Comparison of ENCODE assay signal across 24 cellular contexts in genomic region chr10:129863231-129863663, GRCh38.
A peak's percentile ranks its signal among the peaks of the same experiment; 100 is the strongest.
DNase-seq lines count a peak whose midpoint lies in the region; ATAC-seq and TF ChIP-seq lines count a peak whose summit lies in the region.
"Had no signal": no experiment of that assay in that cellular context is flagged by ENCODE, and none has a peak within 500 bp of the region (broad histone marks: within the 10 kb centered on the region; RNA-seq: fewer than 3 reads in every experiment).

No MANE protein-coding gene starts in this region.

- no peaks in the 10 kb centered on the region for H3K36me3 Mint-ChIP-seq in neural crest cell (ENCODE audit: low read depth)

- H3K4me1 ChIP-seq in trophoblast cell (ENCODE audit: control insufficient read depth in 1 of 2, insufficient read depth in 2 of 2, low read length in 2 of 2): peaks cover 0 to 3% of the 10 kb centered on the region in 2 experiments
- H3K4me1 ChIP-seq: HAP-1, Peyer's patch, transverse colon had no signal

- no peaks in the 10 kb centered on the region for H3K9me3 ChIP-seq in trophoblast cell (ENCODE audit: insufficient read depth, low read depth, low read length)
- H3K9me3 ChIP-seq: HAP-1, Peyer's patch, transverse colon had no signal

- no peaks in the 10 kb centered on the region for H3K79me1 ChIP-seq in trophoblast cell (ENCODE audit: low read length)

- no peak overlapping the region for H2BK5ac ChIP-seq in trophoblast cell (ENCODE audit: low read depth, low read length, poor library complexity)

- peaks cover 37% of the 10 kb centered on the region for H3K4me1 Mint-ChIP-seq in neural crest cell

- intact Hi-C loops in left colon (cut with DNase I, micrococcal nuclease): no loop called here

- no peak overlapping the region for H4K91ac ChIP-seq in trophoblast cell (ENCODE audit: low read depth, low read length)

- DNase-seq in COLO829 (ENCODE audit: low spot score): peak; percentile 70
- DNase-seq in NCI-H1436 (lab: John Stamatoyannopoulos, UW): peak; percentile 67
- DNase-seq in foreskin melanocyte: peak; percentile 61
- DNase-seq in neural crest cell (ENCODE audit: low read depth, low spot score): no peak
- DNase-seq in trophoblast cell: no peak
- no peak for DNase-seq in left colon
- DNase-seq: activated CD4-positive, alpha-beta T cell treated with anti-CD3 and anti-CD28 coated beads, Interleukin-2, amount 50 U/mL, for 48 hours; activated CD8-positive, alpha-beta memory T cell treated with anti-CD3 and anti-CD28 coated beads, Interleukin-2, amount 50 U/mL, for 4 hours; activated naive CD4-positive, alpha-beta T cell treated with anti-CD3 and anti-CD28 coated beads, Interleukin-2, amount 50 U/mL, for 16 hours; amygdala; C1 segment of cervical spinal cord; DMS79; mammary epithelial cell; NCI-H1105; NCI-H2107; occipital lobe; Peyer's patch; stimulated activated CD4-positive, alpha-beta T cell treated with anti-CD3 and anti-CD28 coated beads, Interleukin-1b, Interleukin-23, amount 100 ng/mL, for 48 hours; T-helper 1 cell; transverse colon had no signal

- no peak overlapping the region for H4K12ac ChIP-seq in trophoblast cell (ENCODE audit: low read depth, low read length)

- H2BK12ac ChIP-seq in trophoblast cell (ENCODE audit: low read length): no peak overlapping the region

- no peak overlapping the region for H3K4me2 ChIP-seq in trophoblast cell (ENCODE audit: low read length)

- H3K14ac ChIP-seq in trophoblast cell (ENCODE audit: low read length): no peak overlapping the region

- peak overlapping the region; percentile 25 for H3K4me3 Mint-ChIP-seq in neural crest cell
- H3K4me3 Mint-ChIP-seq: activated T-helper 1 cell treated with anti-CD3 and anti-CD28 coated beads, Interleukin-12 subunit alpha, Interleukin-12 subunit beta, Interleukin-2, Interleukin-4 antibody, amounts not matched to agents 30 ng/mL and 10 ng/mL and 1 ng/mL, durations not matched to agents 14 hours and 24 hours and 36 hours had no signal

- WGBS in trophoblast cell (ENCODE audit: extremely low coverage, insufficient coverage, insufficient read length): no CpG with 5 or more reads among the region's 15 CpGs

- no peak overlapping the region for H2BK120ac ChIP-seq in trophoblast cell (ENCODE audit: insufficient read depth, low read length, poor library complexity)

- no peaks in the 10 kb centered on the region for H3K27me3 Mint-ChIP-seq in neural crest cell (ENCODE audit: low read depth)

- no peak overlapping the region for H3K9ac ChIP-seq in trophoblast cell (ENCODE audit: low read length)

- no peak overlapping the region for H3K4me3 ChIP-seq in trophoblast cell (ENCODE audit: low read depth, low read length)
- H3K4me3 ChIP-seq: HAP-1, Peyer's patch, transverse colon had no signal

- H3K9me3 Mint-ChIP-seq in neural crest cell: no peaks in the 10 kb centered on the region
- H3K9me3 Mint-ChIP-seq: activated T-helper 1 cell treated with anti-CD3 and anti-CD28 coated beads, Interleukin-12 subunit alpha, Interleukin-12 subunit beta, Interleukin-2, Interleukin-4 antibody, amounts not matched to agents 30 ng/mL and 10 ng/mL and 1 ng/mL, durations not matched to agents 14 hours and 24 hours and 36 hours had no signal

- H3K23ac ChIP-seq in trophoblast cell (ENCODE audit: low read length): no peak overlapping the region

- no peak overlapping the region for H2AK5ac ChIP-seq in trophoblast cell (ENCODE audit: low read length)

- no peak overlapping the region for H2AFZ ChIP-seq in trophoblast cell (ENCODE audit: insufficient read depth, low read length, poor library complexity)

- no peaks in the 10 kb centered on the region for H3K36me3 ChIP-seq in trophoblast cell (ENCODE audit: control insufficient read depth in 1 of 2, insufficient read depth in 2 of 2, low read length in 2 of 2)
- H3K36me3 ChIP-seq: Peyer's patch, transverse colon had no signal

- H3K27ac Mint-ChIP-seq in neural crest cell (ENCODE audit: unreplicated experiment): no peak overlapping the region
- H3K27ac Mint-ChIP-seq: activated T-helper 1 cell treated with anti-CD3 and anti-CD28 coated beads, Interleukin-12 subunit alpha, Interleukin-12 subunit beta, Interleukin-2, Interleukin-4 antibody, amounts not matched to agents 30 ng/mL and 10 ng/mL and 1 ng/mL, durations not matched to agents 14 hours and 24 hours and 36 hours had no signal

- no peak overlapping the region for H4K8ac ChIP-seq in trophoblast cell (ENCODE audit: low read depth, low read length)

- no peaks in the 10 kb centered on the region for H3K27me3 ChIP-seq in trophoblast cell (ENCODE audit: insufficient read depth, low read length)
- H3K27me3 ChIP-seq: Peyer's patch, transverse colon had no signal

- ATAC-seq in left colon (no peak), HG02678 (IDR thresholded peaks at IDR 0.05; ENCODE audit: unreplicated experiment) (no peak), GM18517 (IDR thresholded peaks at IDR 0.05; ENCODE audit: unreplicated experiment) (no peak)

- no peak overlapping the region for H3K4ac ChIP-seq in trophoblast cell (ENCODE audit: low read depth, low read length)

- H3K79me2 ChIP-seq in trophoblast cell (ENCODE audit: control insufficient read depth, insufficient read depth, low read length, poor library complexity): no peaks in the 10 kb centered on the region

- no peak overlapping the region for H3K18ac ChIP-seq in trophoblast cell (ENCODE audit: low read length)

- H3K27ac ChIP-seq in trophoblast cell (ENCODE audit: low read depth, low read length): no peak overlapping the region
- H3K27ac ChIP-seq: Peyer's patch, transverse colon had no signal

- no peak for TF ChIP-seq CTCF in neural crest cell (conservative IDR thresholded peaks at IDR 0.05)

Comparison
In these comparisons a context has a peak if more than half of its experiments do, and no peak if none do; other contexts are left out.
1. DNase-seq: peak in COLO829 (single experiment), NCI-H1436 (single experiment) and foreskin melanocyte (single experiment); none in neural crest cell (single experiment), trophoblast cell (0 of 2) and left colon (0 of 2).